In the genomic region with DNA sequence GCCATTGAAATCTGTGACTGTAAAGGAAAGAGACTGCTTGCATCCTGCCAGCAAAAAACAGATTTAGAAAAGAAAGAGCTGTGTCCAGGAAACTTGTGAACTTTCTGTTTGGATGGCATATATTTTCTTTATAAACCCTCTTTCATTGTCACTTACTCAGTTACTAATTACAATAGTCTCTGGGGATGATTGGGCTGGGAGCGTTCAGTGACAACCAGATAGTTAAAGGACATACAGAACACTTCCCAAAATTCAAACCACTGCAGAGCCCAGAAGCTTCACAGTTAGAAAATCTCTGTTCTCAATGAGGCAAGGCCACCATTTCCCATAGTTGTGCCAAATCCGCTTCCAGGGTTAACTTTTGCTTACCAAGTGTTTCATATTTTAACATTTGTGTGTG, we compare ENCODE assay signal across 30 cellular contexts.
DNase-seq lines count a peak whose midpoint lies in the region; ATAC-seq and TF ChIP-seq lines count a peak whose summit lies in the region.
"Had no signal": no experiment of that assay in that cellular context is flagged by ENCODE, and none has a peak within 500 bp of the region (broad histone marks: within the 10 kb centered on the region; RNA-seq: fewer than 3 reads in every experiment).

No MANE protein-coding gene starts in this region.

- peaks cover 38% of the 10 kb centered on the region for H3K4me1 ChIP-seq in CD4-positive, CD25-positive, alpha-beta regulatory T cell (ENCODE audit: control insufficient read depth, insufficient read depth, low read length, poor library complexity, severe bottlenecking)
- H3K4me1 ChIP-seq in heart right ventricle = peaks cover 0 to 8% (median 5%) of the 10 kb centered on the region in 9 donors
- H3K4me1 ChIP-seq: uterus had no signal

- peak overlapping the region; percentile 3 for H3K4me3 Mint-ChIP-seq in T-helper 2 cell treated with Interferon-gamma antibody and Interleukin-4, amounts not matched to agents 5 μg/mL and 100 μg/mL, for 36 hours
- no peak overlapping the region for H3K4me3 Mint-ChIP-seq in CD4-positive, CD25-positive, alpha-beta regulatory T cell
- H3K4me3 Mint-ChIP-seq in activated CD8-positive, alpha-beta T cell treated with anti-CD3 and anti-CD28 coated beads for 36 hours = no peak overlapping the region
- H3K4me3 Mint-ChIP-seq: CD14-positive monocyte, HFFc6, immature natural killer cell had no signal

- no peak for TF ChIP-seq CTCF in activated CD8-positive, alpha-beta T cell treated with anti-CD3 and anti-CD28 coated beads for 36 hours (IDR thresholded peaks at IDR 0.05)
- TF ChIP-seq CTCF in heart right ventricle (IDR thresholded peaks at IDR 0.05) = no peak

- peaks cover 19% of the 10 kb centered on the region for H3K36me3 Mint-ChIP-seq in T-helper 2 cell treated with Interferon-gamma antibody and Interleukin-4, amounts not matched to agents 5 μg/mL and 100 μg/mL, for 36 hours (ENCODE audit: low read depth)
- H3K36me3 Mint-ChIP-seq in CD4-positive, CD25-positive, alpha-beta regulatory T cell = peaks cover 3% of the 10 kb centered on the region
- no peaks in the 10 kb centered on the region for H3K36me3 Mint-ChIP-seq in activated CD8-positive, alpha-beta T cell treated with anti-CD3 and anti-CD28 coated beads for 36 hours (ENCODE audit: low read depth)
- H3K36me3 Mint-ChIP-seq: CD14-positive monocyte, immature natural killer cell had no signal

- H3K36me3 ChIP-seq in CD4-positive, CD25-positive, alpha-beta regulatory T cell (ENCODE audit: control insufficient read depth, insufficient read depth, low read length) = no peaks in the 10 kb centered on the region
- H3K36me3 ChIP-seq in heart right ventricle = no peaks in the 10 kb centered on the region
- H3K36me3 ChIP-seq: pancreas, stomach, uterus had no signal

- 87 to 88% methylated on average over 2 of the region's 2 CpGs for whole genome bisulfite sequencing in heart right ventricle, 2 donors

- H3K4me1 Mint-ChIP-seq in T-helper 2 cell treated with Interferon-gamma antibody and Interleukin-4, amounts not matched to agents 5 μg/mL and 100 μg/mL, for 36 hours (ENCODE audit: low read depth) = peaks cover 44% of the 10 kb centered on the region
- H3K4me1 Mint-ChIP-seq in CD4-positive, CD25-positive, alpha-beta regulatory T cell = peaks cover 24 to 47% (median 30%) of the 10 kb centered on the region in 4 donors
- H3K4me1 Mint-ChIP-seq in activated CD8-positive, alpha-beta T cell treated with anti-CD3 and anti-CD28 coated beads for 36 hours (ENCODE audit: low read depth) = peaks cover 32% of the 10 kb centered on the region
- H3K4me1 Mint-ChIP-seq: immature natural killer cell had no signal

- no peaks in the 10 kb centered on the region for H3K27me3 ChIP-seq in CD4-positive, CD25-positive, alpha-beta regulatory T cell (ENCODE audit: control insufficient read depth, insufficient read depth, low read length)
- H3K27me3 ChIP-seq in heart right ventricle = peaks cover 0 to 3% (median 0%) of the 10 kb centered on the region in 7 donors
- H3K27me3 ChIP-seq: pancreas, stomach, uterus had no signal

- CTCF ChIA-PET in activated CD8-positive, alpha-beta T cell treated with anti-CD3 and anti-CD28 coated beads for 36 hours (lab: Charles Lee) = interaction anchor here (0.8 kb wide), 1 partner anchor 107 kb away, joined by 3 read pairs; no protein-coding TSS in a partner anchor

- H3K27ac ChIP-seq in CD4-positive, CD25-positive, alpha-beta regulatory T cell (ENCODE audit: insufficient read depth, low read length, poor library complexity, severe bottlenecking) = peak overlapping the region; percentile 29
- H3K27ac ChIP-seq in cingulate gyrus (ENCODE audit: low read depth, low read length) (peak overlapping the region; percentile 52), heart right ventricle (no peak overlapping the region)
- H3K27ac ChIP-seq: pancreas, PC-9, skin epidermis, stomach, uterus had no signal

- intact Hi-C loops in activated CD8-positive, alpha-beta T cell treated with anti-CD3 and anti-CD28 coated beads for 36 hours (cut with micrococcal nuclease) = no loop called here
- intact Hi-C loops in heart right ventricle (cut with DNase I) = no loop called here

- H3K9me3 ChIP-seq in CD4-positive, CD25-positive, alpha-beta regulatory T cell (ENCODE audit: control insufficient read depth in 2 of 2, low read length in 2 of 2) = no peaks in the 10 kb centered on the region
- no peaks in the 10 kb centered on the region for H3K9me3 ChIP-seq in heart right ventricle
- H3K9me3 ChIP-seq: mucosa of descending colon, pancreas, stomach, uterus had no signal

- no peaks in the 10 kb centered on the region for H3K27me3 Mint-ChIP-seq in T-helper 2 cell treated with Interferon-gamma antibody and Interleukin-4, amounts not matched to agents 5 μg/mL and 100 μg/mL, for 36 hours (ENCODE audit: low read depth)
- H3K27me3 Mint-ChIP-seq in CD4-positive, CD25-positive, alpha-beta regulatory T cell = no peaks in the 10 kb centered on the region
- H3K27me3 Mint-ChIP-seq in activated CD8-positive, alpha-beta T cell treated with anti-CD3 and anti-CD28 coated beads for 36 hours = no peaks in the 10 kb centered on the region

- ATAC-seq in CD4-positive, CD25-positive, alpha-beta regulatory T cell (ENCODE audit: low read depth in 2 of 2) = no peak
- peak; percentile 6 for ATAC-seq in activated CD8-positive, alpha-beta T cell treated with anti-CD3 and anti-CD28 coated beads for 36 hours
- ATAC-seq in heart right ventricle = no peak
- ATAC-seq: mucosa of descending colon, pancreas, SK-N-SH treated with all-trans-retinoic acid at 6 μM for 48 hours had no signal

- no peak for DNase-seq in T-helper 2 cell treated with Interferon-gamma antibody and Interleukin-4, amounts not matched to agents 5 μg/mL and 100 μg/mL, for 36 hours (ENCODE audit: low spot score)
- DNase-seq in T-helper 2 cell = no peak
- DNase-seq in CD4-positive, CD25-positive, alpha-beta regulatory T cell = no peak
- no peak for DNase-seq in activated CD8-positive, alpha-beta T cell treated with anti-CD3 and anti-CD28 coated beads for 36 hours
- DNase-seq in heart right ventricle = no peak
- DNase-seq in dermis blood vessel endothelial cell = no peak
- no peak for DNase-seq in central memory CD4-positive, alpha-beta T cell
- DNase-seq: 8988T; activated CD4-positive, alpha-beta T cell treated with anti-CD3 and anti-CD28 coated beads for 4 hours; activated gamma-delta T cell treated with Interleukin-2 at 50 U/mL for 16 hours; effector CD4-positive, alpha-beta T cell; GOT3; HFFc6; immature natural killer cell; Kasumi-1; mammary epithelial cell; mucosa of descending colon; NCI-H1436 treated with DMSO at 0.1 percent for 48 hours; NCI-H2081 treated with DMSO at 0.1 percent for 48 hours; NCI-H2227 treated with DMSO at 0.1 percent for 48 hours; NCI-H69; pancreas; PC-9; stomach; T-helper 9 cell; uterus had no signal

- no peak overlapping the region for H3K4me3 ChIP-seq in CD4-positive, CD25-positive, alpha-beta regulatory T cell (ENCODE audit: low read depth, low read length)
- no peak overlapping the region for H3K4me3 ChIP-seq in heart right ventricle
- H3K4me3 ChIP-seq: mucosa of descending colon, pancreas, PC-9, skin epidermis, stomach, uterus had no signal

- H3K27ac Mint-ChIP-seq in T-helper 2 cell treated with Interferon-gamma antibody and Interleukin-4, amounts not matched to agents 5 μg/mL and 100 μg/mL, for 36 hours = peak overlapping the region; percentile 52
- peak overlapping the region; percentile 14 to 96 (median 69) for H3K27ac Mint-ChIP-seq in CD4-positive, CD25-positive, alpha-beta regulatory T cell
- no peak overlapping the region for H3K27ac Mint-ChIP-seq in activated CD8-positive, alpha-beta T cell treated with anti-CD3 and anti-CD28 coated beads for 36 hours
- H3K27ac Mint-ChIP-seq: CD14-positive monocyte, HFFc6, immature natural killer cell had no signal

- POLR2A ChIA-PET in activated CD8-positive, alpha-beta T cell treated with anti-CD3 and anti-CD28 coated beads for 36 hours (lab: Charles Lee) = interaction anchor here (0.6 kb wide), 1 partner anchor 10 kb away, joined by 3 read pairs; no protein-coding TSS in a partner anchor

- peaks cover 5% of the 10 kb centered on the region for H3K9me3 Mint-ChIP-seq in T-helper 2 cell treated with Interferon-gamma antibody and Interleukin-4, amounts not matched to agents 5 μg/mL and 100 μg/mL, for 36 hours
- H3K9me3 Mint-ChIP-seq in CD4-positive, CD25-positive, alpha-beta regulatory T cell = peaks cover 0 to 4% (median 0%) of the 10 kb centered on the region in 7 donors
- H3K9me3 Mint-ChIP-seq in activated CD8-positive, alpha-beta T cell treated with anti-CD3 and anti-CD28 coated beads for 36 hours = peaks cover 2% of the 10 kb centered on the region
- H3K9me3 Mint-ChIP-seq: CD14-positive monocyte, HFFc6, immature natural killer cell had no signal

Comparison
In these comparisons a context has a peak if more than half of its experiments do, and no peak if none do; other contexts are left out.
1. H3K27ac ChIP-seq: peak in CD4-positive, CD25-positive, alpha-beta regulatory T cell (single experiment) and cingulate gyrus (single experiment); none in heart right ventricle (0 of 10).